ENCODE assay signal across 8 cellular contexts in the genomic region with DNA sequence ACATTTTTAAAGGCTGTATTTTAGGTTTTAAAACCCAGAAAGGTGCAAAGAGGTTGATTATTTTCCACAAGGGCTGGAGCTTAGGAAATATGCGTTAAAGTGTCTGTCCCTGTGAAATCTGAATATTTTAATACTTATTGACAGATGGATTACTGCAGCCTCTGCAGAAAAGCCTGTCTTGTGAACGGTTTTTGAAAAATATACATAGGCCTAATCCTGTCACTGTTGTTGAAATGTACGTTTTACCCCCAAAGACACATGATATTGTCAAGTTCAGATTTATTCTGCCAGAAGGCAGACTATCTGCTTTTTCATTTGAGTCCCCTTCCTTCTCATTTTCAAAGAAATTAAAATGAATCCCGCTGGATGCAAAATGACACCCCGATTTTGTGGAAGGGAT. TPM values are rescaled to one million over a fixed set of nuclear protein-coding genes. Genes with fewer than 3 reads are reported as not detected.
DNase-seq lines count a peak whose midpoint lies in the region; ATAC-seq and TF ChIP-seq lines count a peak whose summit lies in the region.

No MANE protein-coding gene starts in this region.

- no peak overlapping the region for H3K18ac ChIP-seq in mesenchymal stem cell (ENCODE audit: low read depth in 1 of 2, low read length in 2 of 2)

- POLR2A ChIA-PET in SK-N-SH (lab: Yijun Ruan, JAX), result no interaction called here

- H3K4me1 Mint-ChIP-seq in activated naive CD8-positive, alpha-beta T cell treated with anti-CD3 and anti-CD28 coated beads for 36 hours, result peaks cover 56% of the 10 kb centered on the region
- peaks cover 34% of the 10 kb centered on the region for H3K4me1 Mint-ChIP-seq in endothelial cell (ENCODE audit: unreplicated experiment)

- peaks cover 9 to 11% of the 10 kb centered on the region in 2 experiments; a peak in 2 of 4 replicates for H3K4me1 ChIP-seq in SK-N-SH (ENCODE audit: control insufficient read depth in 1 of 2, insufficient read depth in 2 of 2, low read depth in 1 of 2, low read length in 1 of 2)
- H3K4me1 ChIP-seq in mesenchymal stem cell (ENCODE audit: control insufficient read depth, insufficient read depth, low read depth, low read length), result peaks cover 3% of the 10 kb centered on the region
- peaks cover 4 to 30% (median 15%) of the 10 kb centered on the region in 5 donors for H3K4me1 ChIP-seq in subcutaneous abdominal adipose tissue (ENCODE audit: control insufficient read depth in 5 of 5, insufficient read depth in 5 of 5, low read length in 5 of 5)

- H2AFZ ChIP-seq in SK-N-SH (ENCODE audit: low read depth), result no peak overlapping the region
- H2AFZ ChIP-seq in mesenchymal stem cell (ENCODE audit: low read depth, low read length), result no peak overlapping the region

- peak overlapping the region; percentile 100 for H3K27ac Mint-ChIP-seq in activated naive CD8-positive, alpha-beta T cell treated with anti-CD3 and anti-CD28 coated beads for 36 hours
- H3K27ac Mint-ChIP-seq in endothelial cell (ENCODE audit: unreplicated experiment), result no peak overlapping the region

- no peaks in the 10 kb centered on the region; the same call in 1 of the 2 replicates for H4K20me1 ChIP-seq in SK-N-SH (ENCODE audit: insufficient read depth)

- TF ChIP-seq RAD21 in SK-N-SH (IDR thresholded peaks at IDR 0.05; ENCODE audit: low read length), result no peak

- peaks cover 6% of the 10 kb centered on the region for H3K27me3 Mint-ChIP-seq in activated naive CD8-positive, alpha-beta T cell treated with anti-CD3 and anti-CD28 coated beads for 36 hours
- H3K27me3 Mint-ChIP-seq in endothelial cell (ENCODE audit: unreplicated experiment), result peaks cover 3% of the 10 kb centered on the region

- no peaks in the 10 kb centered on the region for H3K9me3 Mint-ChIP-seq in activated naive CD8-positive, alpha-beta T cell treated with anti-CD3 and anti-CD28 coated beads for 36 hours
- H3K9me3 Mint-ChIP-seq in endothelial cell (ENCODE audit: unreplicated experiment), result no peaks in the 10 kb centered on the region

- no peak overlapping the region for H2AK5ac ChIP-seq in mesenchymal stem cell (ENCODE audit: low read length, severe bottlenecking)

- ATAC-seq in SK-N-SH treated with all-trans-retinoic acid at 6 μM for 48 hours (no peak), HG03025 (IDR thresholded peaks at IDR 0.05; ENCODE audit: low FRiP score, unreplicated experiment) (no peak)

- H3K9ac ChIP-seq in SK-N-SH (peak overlapping the region; percentile 17; the same call in 1 of the 2 replicates), mesenchymal stem cell (ENCODE audit: low read length) (peak overlapping the region; percentile 100), subcutaneous abdominal adipose tissue (ENCODE audit: low read length in 5 of 5) (peak overlapping the region in 4 of 5 donors; percentile 10 to 86 (median 60))

- H3K36me3 Mint-ChIP-seq in activated naive CD8-positive, alpha-beta T cell treated with anti-CD3 and anti-CD28 coated beads for 36 hours, result peaks cover 5% of the 10 kb centered on the region
- no peaks in the 10 kb centered on the region for H3K36me3 Mint-ChIP-seq in endothelial cell (ENCODE audit: low read depth, unreplicated experiment)

- H3K36me3 ChIP-seq in SK-N-SH (replicated peaks in 1 of 2; ENCODE audit: control insufficient read depth in 1 of 2, insufficient read depth in 2 of 2, low read length in 1 of 2) (no peaks in the 10 kb centered on the region), mesenchymal stem cell (ENCODE audit: control insufficient read depth in 1 of 2, insufficient read depth in 2 of 2, low read depth in 1 of 2, low read length in 2 of 2) (no peaks in the 10 kb centered on the region), subcutaneous abdominal adipose tissue (ENCODE audit: control insufficient read depth in 5 of 5, insufficient read depth in 5 of 5, low read length in 5 of 5) (no peaks in the 10 kb centered on the region), H7 (replicated peaks; ENCODE audit: control insufficient read depth, insufficient read depth, low read length) (no peaks in the 10 kb centered on the region)

- H2BK120ac ChIP-seq in mesenchymal stem cell (ENCODE audit: low read depth, low read length), result no peak overlapping the region

- no peak for TF ChIP-seq EP300 in SK-N-SH (IDR thresholded peaks at IDR 0.05; ENCODE audit: borderline replicate concordance in 1 of 2, low read depth in 1 of 2, low read length in 1 of 2)

- H3K27me3 ChIP-seq in SK-N-SH (ENCODE audit: insufficient read depth) (no peaks in the 10 kb centered on the region), mesenchymal stem cell (ENCODE audit: control insufficient read depth in 1 of 2, insufficient read depth in 1 of 2, low read length in 2 of 2) (no peaks in the 10 kb centered on the region), subcutaneous abdominal adipose tissue (ENCODE audit: control insufficient read depth in 5 of 5, insufficient read depth in 4 of 5, low read length in 5 of 5) (no peaks in the 10 kb centered on the region), H7 (ENCODE audit: control insufficient read depth, insufficient read depth, low read length) (peaks cover 18% of the 10 kb centered on the region)

- H2BK15ac ChIP-seq in mesenchymal stem cell (ENCODE audit: low read depth, poor library complexity, severe bottlenecking), result no peak overlapping the region

- peak overlapping the region; percentile 93; the same call in 1 of the 2 replicates for H3K4me2 ChIP-seq in SK-N-SH
- no peak overlapping the region for H3K4me2 ChIP-seq in mesenchymal stem cell (ENCODE audit: low read length, poor library complexity, severe bottlenecking)

- H3K4ac ChIP-seq in mesenchymal stem cell (ENCODE audit: low read depth in 1 of 2, low read length in 2 of 2), result no peak overlapping the region

- no peak overlapping the region for H2BK12ac ChIP-seq in mesenchymal stem cell (ENCODE audit: low read length in 2 of 2)

- H3K9me2 ChIP-seq in SK-N-SH, result no peaks in the 10 kb centered on the region

- H2BK5ac ChIP-seq in mesenchymal stem cell (ENCODE audit: low read depth, low read length, poor library complexity, severe bottlenecking), result no peak overlapping the region

- H3K23ac ChIP-seq in mesenchymal stem cell (ENCODE audit: low read length in 2 of 2), result no peak overlapping the region

- H3K27ac ChIP-seq in SK-N-SH (ENCODE audit: low read depth in 2 of 2, low read length in 1 of 2), result peak overlapping the region in 1 of 2 experiments; percentile 22; a peak in 1 of 4 replicates
- H3K27ac ChIP-seq in mesenchymal stem cell (ENCODE audit: low read length, poor library complexity, severe bottlenecking), result no peak overlapping the region
- H3K27ac ChIP-seq in subcutaneous abdominal adipose tissue (ENCODE audit: low read depth, low read length), result peak overlapping the region; percentile 100

- 39% methylated on average over 5 of the region's 5 CpGs for WGBS in SK-N-SH (ENCODE audit: low lambda C conversion rate)
- 53% methylated on average over 5 of the region's 5 CpGs for WGBS in mesenchymal stem cell

- TF ChIP-seq CTCF in SK-N-SH (IDR thresholded peaks at IDR 0.05), result no peak
- no peak for TF ChIP-seq CTCF in endothelial cell (IDR thresholded peaks at IDR 0.05; ENCODE audit: unreplicated experiment)

- peak overlapping the region; percentile 91 for H3K4me3 Mint-ChIP-seq in activated naive CD8-positive, alpha-beta T cell treated with anti-CD3 and anti-CD28 coated beads for 36 hours
- H3K4me3 Mint-ChIP-seq in endothelial cell (ENCODE audit: unreplicated experiment), result no peak overlapping the region

- H3F3A ChIP-seq in SK-N-SH (replicated peaks; ENCODE audit: insufficient read depth), result no peaks in the 10 kb centered on the region

- no peak overlapping the region for H4K8ac ChIP-seq in mesenchymal stem cell (ENCODE audit: low read length)

- H3K14ac ChIP-seq in mesenchymal stem cell (ENCODE audit: low read length in 2 of 2), result no peak overlapping the region

- H3K4me3 ChIP-seq in SK-N-SH (ENCODE audit: low read depth in 2 of 2, low read length in 1 of 2) (no peak overlapping the region), mesenchymal stem cell (ENCODE audit: insufficient read depth in 1 of 2, low read depth in 1 of 2, low read length in 2 of 2) (no peak overlapping the region), subcutaneous abdominal adipose tissue (ENCODE audit: low read depth in 1 of 5, low read length in 5 of 5) (peak overlapping the region in 4 of 5 donors; percentile 28 to 98 (median 79)), H7 (ENCODE audit: insufficient read depth, low read depth, low read length) (no peak overlapping the region)

- H3K79me1 ChIP-seq in mesenchymal stem cell (replicated peaks; ENCODE audit: low read length, poor library complexity, severe bottlenecking), result peaks cover under 1% of the 10 kb centered on the region

- CTCF ChIA-PET in SK-N-SH (lab: Yijun Ruan, JAX), result interaction anchor here (0.7 to 4.6 kb wide), 11 partner anchors 9 to 1210 kb away, joined by 3 to 61 read pairs (median 3); no protein-coding TSS in a partner anchor

- H4K91ac ChIP-seq in mesenchymal stem cell (ENCODE audit: low read length), result no peak overlapping the region

- H3K79me2 ChIP-seq in SK-N-SH (ENCODE audit: insufficient read depth), result peaks cover 26% of the 10 kb centered on the region

- H3K9me3 ChIP-seq in SK-N-SH (no peaks in the 10 kb centered on the region), mesenchymal stem cell (ENCODE audit: control insufficient read depth, low read length) (no peaks in the 10 kb centered on the region), subcutaneous abdominal adipose tissue (ENCODE audit: control insufficient read depth in 5 of 5, low read length in 5 of 5) (no peaks in the 10 kb centered on the region)

- DNase-seq in SK-N-SH (no peak), mesenchymal stem cell (no peak), endothelial cell (ENCODE audit: low spot score) (no peak), H7 (no peak)
- no peak for DNase-seq in activated naive CD8-positive, alpha-beta T cell treated with anti-CD3 and anti-CD28 coated beads for 36 hours

TF ChIP-seq in SK-N-SH, 30 proteins besides CTCF, POLR2A, EP300 and RAD21 (continues in another document):
- no peak for TF ChIP-seq FOXJ3 (CRISPR knock-in tag; IDR thresholded peaks at IDR 0.05)

RNA-seq across cellular contexts. Expression of gene BCL6, which starts 2.2 kb away (rescaled TPM):
- 13.8 and 14.0 TPM in 2 replicates for polyA plus RNA-seq in SK-N-SH (2012; rRNA removed)
- 6.0 and 7.6 TPM in 2 replicates for polyA plus RNA-seq in SK-N-SH (2012; cell fraction: cytosol; rRNA removed)
- 71.7 and 72.8 TPM in 2 replicates for polyA plus RNA-seq in SK-N-SH (2012; cell fraction: nucleus; rRNA removed)
- total RNA-seq in activated naive CD8-positive, alpha-beta T cell treated with anti-CD3 and anti-CD28 coated beads for 36 hours, result 1 to 10 TPM; 8.0 to 8.9 TPM
- polyA plus RNA-seq in mesenchymal stem cell (2013, experiment 1 of 2), result 20.5 TPM
- 18.5 TPM for polyA plus RNA-seq in mesenchymal stem cell (2013, experiment 2 of 2)
- total RNA-seq in endothelial cell (ENCODE audit: unreplicated experiment), result 7.6 TPM
- 2.8 and 6.8 TPM in 2 replicates for total RNA-seq in H7 (2014; rRNA removed; shearing (Covaris generic))

RNA-seq across cellular contexts. Expression of gene RTP2, which starts 45.1 kb away (rescaled TPM):
- polyA plus RNA-seq in SK-N-SH (2012; rRNA removed), result 0.07 TPM in 1 of 2 replicates, not detected in the other
- not detected in 2 replicates for polyA plus RNA-seq in SK-N-SH (2012; cell fraction: cytosol; rRNA removed)
- polyA plus RNA-seq in SK-N-SH (2012; cell fraction: nucleus; rRNA removed), result not detected in 2 replicates
- not detected for total RNA-seq in activated naive CD8-positive, alpha-beta T cell treated with anti-CD3 and anti-CD28 coated beads for 36 hours
- polyA plus RNA-seq in mesenchymal stem cell (2013, experiment 1 of 2), result not detected
- polyA plus RNA-seq in mesenchymal stem cell (2013, experiment 2 of 2), result not detected
- total RNA-seq in endothelial cell (ENCODE audit: unreplicated experiment), result not detected
- total RNA-seq in H7 (2014; rRNA removed; shearing (Covaris generic)), result not detected in 2 replicates

Comparison
In these comparisons a context has a peak if more than half of its experiments do, and no peak if none do; other contexts are left out.
1. H3K4me3 ChIP-seq: peak in subcutaneous abdominal adipose tissue (4 of 5); none in SK-N-SH (0 of 2), mesenchymal stem cell (0 of 2) and H7 (single experiment).
2. H3K9ac ChIP-seq: peak in every context shown above with its lines; median percentile 100 in mesenchymal stem cell; 60 in subcutaneous abdominal adipose tissue; 17 in SK-N-SH.